Comparison of ENCODE assay signal across 21 cellular contexts in genomic region chr10:111872591-111872990, GRCh38.
A peak's percentile ranks its signal among the peaks of the same experiment; 100 is the strongest.
DNase-seq lines count a peak whose midpoint lies in the region; ATAC-seq, FAIRE-seq and TF ChIP-seq lines count a peak whose summit lies in the region.
"Had no signal": no experiment of that assay in that cellular context is flagged by ENCODE, and none has a peak within 500 bp of the region (broad histone marks: within the 10 kb centered on the region; RNA-seq: fewer than 3 reads in every experiment).

No MANE protein-coding gene starts in this region.

- no peaks in the 10 kb centered on the region for H3K79me2 ChIP-seq in keratinocyte (ENCODE audit: control insufficient read depth, insufficient read depth, low read length)

- H3K36me3 ChIP-seq in keratinocyte (ENCODE audit: control insufficient read depth in 2 of 2, extremely low read depth in 1 of 2, insufficient read depth in 2 of 2, low read length in 2 of 2) = no peaks in the 10 kb centered on the region
- H3K36me3 ChIP-seq: suprapubic skin had no signal

- H3K4me3 ChIP-seq in keratinocyte (ENCODE audit: control insufficient read depth in 2 of 3, extremely low read depth in 1 of 3, insufficient read depth in 2 of 3, low read depth in 1 of 3, low read length in 3 of 3) = no peak overlapping the region
- H3K4me3 ChIP-seq: suprapubic skin had no signal

- dilution Hi-C loops in keratinocyte (cut with MboI; ENCODE audit: extremely low pct_ligation_motif_present, low sequenced_read_pairs) = no loop called here

- no peak for FAIRE-seq in keratinocyte (lab: Jason Lieb, UNC)
- FAIRE-seq: G401.6, H1 had no signal

- H3K4me1 ChIP-seq in keratinocyte (ENCODE audit: control insufficient read depth, extremely low read depth, insufficient read depth, low read length) = peaks cover 3% of the 10 kb centered on the region
- H3K4me1 ChIP-seq: suprapubic skin had no signal

- no peak overlapping the region for H2AFZ ChIP-seq in keratinocyte (ENCODE audit: control insufficient read depth, low read length)

- no peak overlapping the region for H3K27ac Mint-ChIP-seq in nephron progenitor cell
- H3K27ac Mint-ChIP-seq: activated T-cell treated with anti-CD3 and anti-CD28 coated beads, Interleukin-2, amount 50 U/mL, for 24 hours; mesothelial cell of epicardium had no signal

- no peaks in the 10 kb centered on the region for H3K36me3 Mint-ChIP-seq in nephron progenitor cell (ENCODE audit: low read depth)
- H3K36me3 Mint-ChIP-seq: mesothelial cell of epicardium had no signal

- no peaks in the 10 kb centered on the region for H3K9me3 ChIP-seq in keratinocyte (ENCODE audit: control insufficient read depth, low read depth, low read length)
- H3K9me3 ChIP-seq: suprapubic skin had no signal

- H3K27ac ChIP-seq in keratinocyte (ENCODE audit: control insufficient read depth, insufficient read depth, low read length) = no peak overlapping the region
- H3K27ac ChIP-seq: suprapubic skin had no signal

- no peak overlapping the region for H3K4me2 ChIP-seq in keratinocyte (ENCODE audit: control insufficient read depth, extremely low read depth, insufficient read depth, low read depth, low read length)

- H3K9me3 Mint-ChIP-seq in nephron progenitor cell = peaks cover 17% of the 10 kb centered on the region
- H3K9me3 Mint-ChIP-seq: activated T-cell treated with anti-CD3 and anti-CD28 coated beads, Interleukin-2, amount 50 U/mL, for 24 hours had no signal

- peaks cover 3% of the 10 kb centered on the region for H3K27me3 Mint-ChIP-seq in nephron progenitor cell (ENCODE audit: low read depth, poor library complexity)
- H3K27me3 Mint-ChIP-seq: activated T-cell treated with anti-CD3 and anti-CD28 coated beads, Interleukin-2, amount 50 U/mL, for 24 hours had no signal

- no peaks in the 10 kb centered on the region for H3K27me3 ChIP-seq in keratinocyte (ENCODE audit: control insufficient read depth, extremely low read depth, insufficient read depth, low read length)
- H3K27me3 ChIP-seq: suprapubic skin had no signal

- H3K4me3 Mint-ChIP-seq in nephron progenitor cell = no peak overlapping the region
- H3K4me3 Mint-ChIP-seq: activated T-cell treated with anti-CD3 and anti-CD28 coated beads, Interleukin-2, amount 50 U/mL, for 24 hours; central memory CD8-positive, alpha-beta T cell; mesothelial cell of epicardium had no signal

- no peak overlapping the region for H3K9ac ChIP-seq in keratinocyte (ENCODE audit: control insufficient read depth, extremely low read depth, insufficient read depth, low read length)

- ATAC-seq in GM18517 (IDR thresholded peaks at IDR 0.05; ENCODE audit: unreplicated experiment) = peak; percentile 69
- ATAC-seq in GM21390 (IDR thresholded peaks at IDR 0.05; ENCODE audit: unreplicated experiment) = peak; percentile 59
- ATAC-seq in GM21529 (IDR thresholded peaks at IDR 0.05; ENCODE audit: unreplicated experiment) = no peak
- ATAC-seq: Panc1, right cardiac atrium had no signal

- no peak for TF ChIP-seq CTCF in keratinocyte (optimal IDR thresholded peaks at IDR 0.05 in 1 of 3, IDR thresholded peaks at IDR 0.05 in 1 of 3, conservative IDR thresholded peaks at IDR 0.05 in 1 of 3; ENCODE audit: extremely low read depth in 1 of 3, insufficient read depth in 2 of 3, low read length in 3 of 3)
- no peak for TF ChIP-seq CTCF in nephron progenitor cell (IDR thresholded peaks at IDR 0.05)

- DNase-seq in M059J (ENCODE audit: low read depth) = peak; percentile 11
- peak; percentile 2 for DNase-seq in keratinocyte (ENCODE audit: low read depth, low spot score)
- no peak for DNase-seq in NCI-H82 (lab: John Stamatoyannopoulos, UW)
- no peak for DNase-seq in nephron progenitor cell
- DNase-seq in AML-193 (lab: John Stamatoyannopoulos, UW) = no peak
- DNase-seq: activated CD4-positive, alpha-beta T cell treated with anti-CD3 and anti-CD28 coated beads, Interleukin-2, amount 50 U/mL, for 48 hours; activated T-cell treated with anti-CD3 and anti-CD28 coated beads, Interleukin-2, amount 50 U/mL, for 24 hours; effector CD8-positive, alpha-beta T cell; hippocampal formation; NCI-H2081 treated with DMSO at 0.1 percent for 48 hours; NCI-H524 treated with DMSO at 0.1 percent for 48 hours; right cardiac atrium had no signal

- H4K20me1 ChIP-seq in keratinocyte (ENCODE audit: control insufficient read depth, extremely low read depth, insufficient read depth, low read length) = no peaks in the 10 kb centered on the region

- H3K9me1 ChIP-seq in keratinocyte (ENCODE audit: control insufficient read depth, extremely low read depth, insufficient read depth, low read length) = no peaks in the 10 kb centered on the region

- no peaks in the 10 kb centered on the region for H3K4me1 Mint-ChIP-seq in nephron progenitor cell
- H3K4me1 Mint-ChIP-seq: central memory CD8-positive, alpha-beta T cell; mesothelial cell of epicardium had no signal

Comparison
In these comparisons a context has a peak if more than half of its experiments do, and no peak if none do; other contexts are left out.
1. DNase-seq: peak in M059J (single experiment) and keratinocyte (single experiment); none in NCI-H82 (single experiment), nephron progenitor cell (single experiment) and AML-193 (0 of 2).